In genomic region chr2:238082858-238083257, GRCh38 we compare ENCODE assay signal across 17 cellular contexts. TPM values are rescaled to one million over a fixed set of nuclear protein-coding genes. Genes with fewer than 3 reads are reported as not detected.
DNase-seq lines count a peak whose midpoint lies in the region; ATAC-seq and TF ChIP-seq lines count a peak whose summit lies in the region.
"Had no signal": no experiment of that assay in that cellular context is flagged by ENCODE, and none has a peak within 500 bp of the region (broad histone marks: within the 10 kb centered on the region; RNA-seq: fewer than 3 reads in every experiment).

No MANE protein-coding gene starts in this region.

- CTCF ChIA-PET in activated CD8-positive, alpha-beta memory T cell treated with anti-CD3 and anti-CD28 coated beads, Interleukin-2, amount 10 ng/mL, durations not matched to agents 7 days and 5 days (lab: Charles Lee): no interaction called here
- CTCF ChIA-PET in activated CD8-positive, alpha-beta T cell treated with anti-CD3 and anti-CD28 coated beads, Interleukin-2, amount 10 ng/mL, durations not matched to agents 7 days and 5 days (lab: Charles Lee): no interaction called here
- CTCF ChIA-PET in CD4-positive, alpha-beta memory T cell (lab: Charles Lee; ENCODE audit: partially characterized antibody): no interaction called here

- no peak overlapping the region for H3K4me3 Mint-ChIP-seq in activated CD8-positive, alpha-beta memory T cell treated with anti-CD3 and anti-CD28 coated beads, Interleukin-2, amount 10 ng/mL, durations not matched to agents 7 days and 5 days
- H3K4me3 Mint-ChIP-seq in osteocyte (ENCODE audit: unreplicated experiment): no peak overlapping the region
- no peak overlapping the region for H3K4me3 Mint-ChIP-seq in activated CD8-positive, alpha-beta T cell treated with anti-CD3 and anti-CD28 coated beads, Interleukin-2, amount 10 ng/mL, durations not matched to agents 7 days and 5 days
- H3K4me3 Mint-ChIP-seq in CD4-positive, alpha-beta memory T cell: no peak overlapping the region
- H3K4me3 Mint-ChIP-seq: CD4-positive, alpha-beta T cell had no signal

- no peaks in the 10 kb centered on the region for H3K27me3 ChIP-seq in CD4-positive, alpha-beta memory T cell (ENCODE audit: insufficient read depth, low read length)

- peaks cover 25% of the 10 kb centered on the region for H3K36me3 ChIP-seq in CD4-positive, alpha-beta memory T cell (ENCODE audit: insufficient read depth, low read length)

- no peak overlapping the region for H3K27ac ChIP-seq in CD4-positive, alpha-beta memory T cell (ENCODE audit: low read depth, low read length)
- H3K27ac ChIP-seq: 22Rv1, A549, C4-2B had no signal

- H3K36me3 Mint-ChIP-seq in activated CD8-positive, alpha-beta memory T cell treated with anti-CD3 and anti-CD28 coated beads, Interleukin-2, amount 10 ng/mL, durations not matched to agents 7 days and 5 days: peaks cover 50% of the 10 kb centered on the region
- peaks cover 52% of the 10 kb centered on the region for H3K36me3 Mint-ChIP-seq in osteocyte (ENCODE audit: unreplicated experiment)
- peaks cover 67% of the 10 kb centered on the region for H3K36me3 Mint-ChIP-seq in activated CD8-positive, alpha-beta T cell treated with anti-CD3 and anti-CD28 coated beads, Interleukin-2, amount 10 ng/mL, durations not matched to agents 7 days and 5 days (ENCODE audit: low read depth)
- H3K36me3 Mint-ChIP-seq in CD4-positive, alpha-beta memory T cell: peaks cover 57 to 66% of the 10 kb centered on the region in 2 donors

- H3K4me1 Mint-ChIP-seq in activated CD8-positive, alpha-beta memory T cell treated with anti-CD3 and anti-CD28 coated beads, Interleukin-2, amount 10 ng/mL, durations not matched to agents 7 days and 5 days: peaks cover 6% of the 10 kb centered on the region
- H3K4me1 Mint-ChIP-seq in osteocyte (ENCODE audit: unreplicated experiment): peaks cover 2% of the 10 kb centered on the region
- H3K4me1 Mint-ChIP-seq in activated CD8-positive, alpha-beta T cell treated with anti-CD3 and anti-CD28 coated beads, Interleukin-2, amount 10 ng/mL, durations not matched to agents 7 days and 5 days (ENCODE audit: low read depth): peaks cover 15% of the 10 kb centered on the region
- peaks cover 7 to 12% (median 9%) of the 10 kb centered on the region in 4 donors for H3K4me1 Mint-ChIP-seq in CD4-positive, alpha-beta memory T cell

- no peaks in the 10 kb centered on the region for H3K9me3 ChIP-seq in CD4-positive, alpha-beta memory T cell (ENCODE audit: control insufficient read depth in 1 of 2, low read length in 2 of 2)

- ATAC-seq in activated CD8-positive, alpha-beta memory T cell treated with anti-CD3 and anti-CD28 coated beads, Interleukin-2, amount 10 ng/mL, durations not matched to agents 7 days and 5 days: no peak
- no peak for ATAC-seq in activated CD8-positive, alpha-beta T cell treated with anti-CD3 and anti-CD28 coated beads, Interleukin-2, amount 10 ng/mL, durations not matched to agents 7 days and 5 days
- ATAC-seq: A549 had no signal

- no peak overlapping the region for H3K4me3 ChIP-seq in CD4-positive, alpha-beta memory T cell (ENCODE audit: low read length in 2 of 2)
- H3K4me3 ChIP-seq: A549 had no signal

- no peaks in the 10 kb centered on the region for H3K27me3 Mint-ChIP-seq in activated CD8-positive, alpha-beta memory T cell treated with anti-CD3 and anti-CD28 coated beads, Interleukin-2, amount 10 ng/mL, durations not matched to agents 7 days and 5 days
- H3K27me3 Mint-ChIP-seq in osteocyte (ENCODE audit: unreplicated experiment): no peaks in the 10 kb centered on the region
- no peaks in the 10 kb centered on the region for H3K27me3 Mint-ChIP-seq in activated CD8-positive, alpha-beta T cell treated with anti-CD3 and anti-CD28 coated beads, Interleukin-2, amount 10 ng/mL, durations not matched to agents 7 days and 5 days (ENCODE audit: low read depth)
- no peaks in the 10 kb centered on the region for H3K27me3 Mint-ChIP-seq in CD4-positive, alpha-beta memory T cell
- H3K27me3 Mint-ChIP-seq: CD4-positive, alpha-beta T cell had no signal

- no peak for TF ChIP-seq CTCF in osteocyte (IDR thresholded peaks at IDR 0.05)

- no peak overlapping the region for H3K27ac Mint-ChIP-seq in activated CD8-positive, alpha-beta memory T cell treated with anti-CD3 and anti-CD28 coated beads, Interleukin-2, amount 10 ng/mL, durations not matched to agents 7 days and 5 days
- no peak overlapping the region for H3K27ac Mint-ChIP-seq in osteocyte (ENCODE audit: unreplicated experiment)
- H3K27ac Mint-ChIP-seq in activated CD8-positive, alpha-beta T cell treated with anti-CD3 and anti-CD28 coated beads, Interleukin-2, amount 10 ng/mL, durations not matched to agents 7 days and 5 days: no peak overlapping the region
- no peak overlapping the region for H3K27ac Mint-ChIP-seq in CD4-positive, alpha-beta memory T cell
- H3K27ac Mint-ChIP-seq: CD4-positive, alpha-beta T cell had no signal

- POLR2A ChIA-PET in activated CD8-positive, alpha-beta T cell treated with anti-CD3 and anti-CD28 coated beads, Interleukin-2, amount 10 ng/mL, durations not matched to agents 7 days and 5 days (lab: Charles Lee): interaction anchor here (1.1 kb wide), 1 partner anchor 22 kb away, joined by 3 read pairs; the partner anchor contains the start of gene SCLY
- POLR2A ChIA-PET in CD4-positive, alpha-beta memory T cell (lab: Charles Lee; ENCODE audit: partially characterized antibody): no interaction called here

- intact Hi-C loops in CD4-positive, alpha-beta memory T cell (cut with micrococcal nuclease): no loop called here

- H3K9me3 Mint-ChIP-seq in activated CD8-positive, alpha-beta memory T cell treated with anti-CD3 and anti-CD28 coated beads, Interleukin-2, amount 10 ng/mL, durations not matched to agents 7 days and 5 days (ENCODE audit: low read depth): no peaks in the 10 kb centered on the region
- peaks cover 10% of the 10 kb centered on the region for H3K9me3 Mint-ChIP-seq in osteocyte (ENCODE audit: unreplicated experiment)
- no peaks in the 10 kb centered on the region for H3K9me3 Mint-ChIP-seq in activated CD8-positive, alpha-beta T cell treated with anti-CD3 and anti-CD28 coated beads, Interleukin-2, amount 10 ng/mL, durations not matched to agents 7 days and 5 days (ENCODE audit: insufficient read depth)
- no peaks in the 10 kb centered on the region for H3K9me3 Mint-ChIP-seq in CD4-positive, alpha-beta memory T cell
- H3K9me3 Mint-ChIP-seq: CD4-positive, alpha-beta T cell had no signal

- peak; percentile 4 for DNase-seq in activated CD8-positive, alpha-beta memory T cell treated with anti-CD3 and anti-CD28 coated beads for 24 hours
- no peak for DNase-seq in activated CD8-positive, alpha-beta memory T cell treated with anti-CD3 and anti-CD28 coated beads, Interleukin-2, amount 10 ng/mL, durations not matched to agents 7 days and 5 days
- DNase-seq in activated CD8-positive, alpha-beta memory T cell treated with anti-CD3 and anti-CD28 coated beads, Interleukin-2, amount 50 U/mL, for 48 hours: peak; percentile 40
- DNase-seq in osteocyte (ENCODE audit: extremely low spot score, unreplicated experiment): peak; percentile 49
- DNase-seq in HT-29 (ENCODE audit: low spot score): no peak
- no peak for DNase-seq in activated CD8-positive, alpha-beta T cell treated with anti-CD3 and anti-CD28 coated beads, Interleukin-2, amount 10 ng/mL, durations not matched to agents 7 days and 5 days
- DNase-seq in CD4-positive, alpha-beta memory T cell: no peak
- DNase-seq: AML-193; CD4-positive, alpha-beta T cell; DMS153; DMS79; GDM1; GOT3 had no signal

- H3K4me1 ChIP-seq in CD4-positive, alpha-beta memory T cell (ENCODE audit: insufficient read depth, low read length): no peaks in the 10 kb centered on the region
- H3K4me1 ChIP-seq: A549 had no signal

RNA-seq across cellular contexts. Expression of gene ESPNL, which starts 17.3 kb away (rescaled TPM):
- under 1 TPM in 1 of 2 experiments, not detected in 1; 0.05 TPM for total RNA-seq in activated CD8-positive, alpha-beta memory T cell treated with anti-CD3 and anti-CD28 coated beads, Interleukin-2, amount 10 ng/mL, durations not matched to agents 7 days and 5 days
- not detected in 2 replicates for total RNA-seq in osteocyte
- total RNA-seq in HT-29 (2014; rRNA removed; shearing (Covaris generic)): not detected in 2 replicates
- total RNA-seq in activated CD8-positive, alpha-beta T cell treated with anti-CD3 and anti-CD28 coated beads, Interleukin-2, amount 10 ng/mL, durations not matched to agents 7 days and 5 days: under 1 TPM; 0.10 to 0.13 TPM
- total RNA-seq in CD4-positive, alpha-beta memory T cell: under 1 TPM; 0.28 to 0.41 TPM
- polyA plus RNA-seq in CD4-positive, alpha-beta memory T cell: not detected
- total RNA-seq: CD4-positive, alpha-beta T cell had no signal

RNA-seq across cellular contexts. Expression of gene SCLY, which starts 22.1 kb away (rescaled TPM):
- total RNA-seq in activated CD8-positive, alpha-beta memory T cell treated with anti-CD3 and anti-CD28 coated beads, Interleukin-2, amount 10 ng/mL, durations not matched to agents 7 days and 5 days: 10 to 100 TPM; 29.1 to 53.8 TPM
- 22.1 and 22.5 TPM in 2 replicates for total RNA-seq in osteocyte
- total RNA-seq in HT-29 (2014; rRNA removed; shearing (Covaris generic)): 41.6 and 45.6 TPM in 2 replicates
- total RNA-seq in activated CD8-positive, alpha-beta T cell treated with anti-CD3 and anti-CD28 coated beads, Interleukin-2, amount 10 ng/mL, durations not matched to agents 7 days and 5 days: 10 to 100 TPM; 34.1 to 40.4 TPM
- total RNA-seq in CD4-positive, alpha-beta memory T cell: 10 to 100 TPM; 35.9 to 37.9 TPM
- polyA plus RNA-seq in CD4-positive, alpha-beta memory T cell: 10 to 100 TPM; 17.7 to 18.9 TPM

RNA-seq across cellular contexts. Expression of gene KLHL30, which starts 55.6 kb away (rescaled TPM):
- not detected for total RNA-seq in activated CD8-positive, alpha-beta memory T cell treated with anti-CD3 and anti-CD28 coated beads, Interleukin-2, amount 10 ng/mL, durations not matched to agents 7 days and 5 days
- total RNA-seq in osteocyte: 1.0 and 1.2 TPM in 2 replicates
- 1.1 and 1.7 TPM in 2 replicates for total RNA-seq in HT-29 (2014; rRNA removed; shearing (Covaris generic))
- total RNA-seq in activated CD8-positive, alpha-beta T cell treated with anti-CD3 and anti-CD28 coated beads, Interleukin-2, amount 10 ng/mL, durations not matched to agents 7 days and 5 days: not detected
- total RNA-seq in CD4-positive, alpha-beta memory T cell: not detected
- polyA plus RNA-seq in CD4-positive, alpha-beta memory T cell: not detected
- total RNA-seq: CD4-positive, alpha-beta T cell; HT1080 had no signal

Comparison
In these comparisons a context has a peak if more than half of its experiments do, and no peak if none do; other contexts are left out.
1. DNase-seq: peak in activated CD8-positive, alpha-beta memory T cell treated with anti-CD3 and anti-CD28 coated beads for 24 hours (single experiment), activated CD8-positive, alpha-beta memory T cell treated with anti-CD3 and anti-CD28 coated beads, Interleukin-2, amount 50 U/mL, for 48 hours (single experiment) and osteocyte (single experiment); none in activated CD8-positive, alpha-beta memory T cell treated with anti-CD3 and anti-CD28 coated beads, Interleukin-2, amount 10 ng/mL, durations not matched to agents 7 days and 5 days (single experiment), HT-29 (single experiment), activated CD8-positive, alpha-beta T cell treated with anti-CD3 and anti-CD28 coated beads, Interleukin-2, amount 10 ng/mL, durations not matched to agents 7 days and 5 days (single experiment) and CD4-positive, alpha-beta memory T cell (0 of 5).